12 cellular contexts compared by ENCODE assay signal in the genomic region with DNA sequence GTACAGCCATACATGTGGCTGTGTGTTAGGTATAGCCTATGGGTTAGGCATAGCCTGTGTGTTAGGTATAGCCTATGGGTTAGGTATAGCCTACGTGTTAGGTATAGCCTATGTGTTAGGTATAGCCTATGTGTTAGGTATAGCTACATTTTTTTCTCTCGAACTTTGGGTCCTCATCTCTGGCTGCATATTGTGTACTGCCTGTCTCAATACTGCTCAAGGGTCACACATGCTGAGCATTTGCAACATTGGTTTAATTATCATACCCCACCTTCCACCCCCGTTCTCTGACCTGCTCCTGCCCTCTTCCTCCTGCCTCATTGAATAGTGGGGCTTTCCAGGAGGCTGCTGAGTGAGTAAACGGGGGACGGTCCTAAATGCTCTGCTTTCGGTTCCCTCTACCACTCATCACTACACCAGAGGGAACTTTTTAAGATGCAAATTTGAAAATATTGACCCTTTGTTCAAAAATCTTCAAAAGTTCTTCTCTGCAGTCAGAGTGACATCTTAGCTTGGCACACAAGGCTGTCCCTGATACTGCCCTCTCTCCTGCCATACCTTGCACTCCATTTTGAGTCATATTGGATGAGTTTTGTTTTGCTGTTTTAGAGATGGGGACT. TPM values are rescaled to one million over a fixed set of nuclear protein-coding genes. Genes with fewer than 3 reads are reported as not detected.
DNase-seq lines count a peak whose midpoint lies in the region; ATAC-seq and TF ChIP-seq lines count a peak whose summit lies in the region.
"Had no signal": no experiment of that assay in that cellular context is flagged by ENCODE, and none has a peak within 500 bp of the region (broad histone marks: within the 10 kb centered on the region; RNA-seq: fewer than 3 reads in every experiment).

No MANE protein-coding gene starts in this region.

- no peaks in the 10 kb centered on the region for H3K27me3 ChIP-seq in colonic mucosa
- H3K27me3 ChIP-seq: neural progenitor cell had no signal

- no peak overlapping the region for H3K4me3 ChIP-seq in colonic mucosa
- H3K4me3 ChIP-seq: neural progenitor cell had no signal

- no peaks in the 10 kb centered on the region for H3K27me3 Mint-ChIP-seq in activated naive CD8-positive, alpha-beta T cell treated with anti-CD3 and anti-CD28 coated beads, Interleukin-2, amount 50 U/mL, for 24 hours

- no peaks in the 10 kb centered on the region for H3K36me3 ChIP-seq in colonic mucosa
- H3K36me3 ChIP-seq: neural progenitor cell had no signal

- H3K27ac ChIP-seq in colonic mucosa: no peak overlapping the region
- H3K27ac ChIP-seq: neural progenitor cell had no signal

- H3K4me3 Mint-ChIP-seq in activated naive CD8-positive, alpha-beta T cell treated with anti-CD3 and anti-CD28 coated beads, Interleukin-2, amount 50 U/mL, for 24 hours: no peak overlapping the region
- H3K4me3 Mint-ChIP-seq: neural progenitor cell had no signal

- no peaks in the 10 kb centered on the region for H3K9me3 Mint-ChIP-seq in activated naive CD8-positive, alpha-beta T cell treated with anti-CD3 and anti-CD28 coated beads, Interleukin-2, amount 50 U/mL, for 24 hours
- H3K9me3 Mint-ChIP-seq: neural progenitor cell had no signal

- peaks cover 19% of the 10 kb centered on the region for H3K4me1 Mint-ChIP-seq in activated naive CD8-positive, alpha-beta T cell treated with anti-CD3 and anti-CD28 coated beads, Interleukin-2, amount 50 U/mL, for 24 hours

- no peaks in the 10 kb centered on the region for H3K4me1 ChIP-seq in colonic mucosa

- H3K27ac Mint-ChIP-seq in activated naive CD8-positive, alpha-beta T cell treated with anti-CD3 and anti-CD28 coated beads, Interleukin-2, amount 50 U/mL, for 24 hours: no peak overlapping the region
- H3K27ac Mint-ChIP-seq: neural progenitor cell had no signal

- H3K9me3 ChIP-seq in colonic mucosa: no peaks in the 10 kb centered on the region

- H3K9ac ChIP-seq in colonic mucosa (ENCODE audit: low read depth in 2 of 2, low read length in 2 of 2): no peak overlapping the region
- H3K9ac ChIP-seq: neural progenitor cell had no signal

- no peak for TF ChIP-seq CTCF in GM20000 (IDR thresholded peaks at IDR 0.05; ENCODE audit: extremely low read depth, missing control alignments)
- no peak for TF ChIP-seq CTCF in colonic mucosa (IDR thresholded peaks at IDR 0.05)

- peak; percentile 99 for ATAC-seq in GM18508 (IDR thresholded peaks at IDR 0.05; ENCODE audit: insufficient read depth, unreplicated experiment)
- peak; percentile 95 for ATAC-seq in HG03064 (IDR thresholded peaks at IDR 0.05; ENCODE audit: low read depth, unreplicated experiment)
- peak; percentile 84 for ATAC-seq in activated naive CD8-positive, alpha-beta T cell treated with anti-CD3 and anti-CD28 coated beads, Interleukin-2, amount 50 U/mL, for 24 hours

- peak; percentile 82 for DNase-seq in GM20000 (ENCODE audit: low spot score)
- DNase-seq in activated naive CD8-positive, alpha-beta T cell treated with anti-CD3 and anti-CD28 coated beads, Interleukin-2, amount 50 U/mL, for 24 hours: no peak
- DNase-seq in activated effector memory CD4-positive, alpha-beta T cell treated with anti-CD3 and anti-CD28 coated beads, Interleukin-2, amount 50 U/mL, for 16 hours: no peak
- DNase-seq in NCI-H1092 treated with DMSO at 0.1 percent for 48 hours (lab: John Stamatoyannopoulos, UW): no peak
- DNase-seq in colonic mucosa: no peak
- DNase-seq in HUDEP-2 (lab: John Stamatoyannopoulos, UW; ENCODE audit: unreplicated experiment in 76 of 76): no peak
- DNase-seq: dermis blood vessel endothelial cell, DND-41, IMR-90 had no signal

- peaks cover 30% of the 10 kb centered on the region for H3K36me3 Mint-ChIP-seq in activated naive CD8-positive, alpha-beta T cell treated with anti-CD3 and anti-CD28 coated beads, Interleukin-2, amount 50 U/mL, for 24 hours (ENCODE audit: low read depth)
- H3K36me3 Mint-ChIP-seq: neural progenitor cell had no signal

- intact Hi-C loops in colonic mucosa (cut with DNase I): loop anchor here (10.0 kb wide), 1 partner anchor 45 kb away; no protein-coding TSS in a partner anchor

RNA-seq across cellular contexts. Expression of a gene that starts 17.8 kb away (rescaled TPM):
- not detected for total RNA-seq in colonic mucosa
- total RNA-seq: IMR-90 had no signal

RNA-seq across cellular contexts. Expression of a gene that starts 24.1 kb away (rescaled TPM):
- 1 to 10 TPM in 1 of 2 donors, under 1 TPM in 1; 0.22 to 2.2 TPM for total RNA-seq in colonic mucosa
- total RNA-seq: dermis blood vessel endothelial cell had no signal
